Comparison of ENCODE assay signal across 21 cellular contexts in the genomic region with DNA sequence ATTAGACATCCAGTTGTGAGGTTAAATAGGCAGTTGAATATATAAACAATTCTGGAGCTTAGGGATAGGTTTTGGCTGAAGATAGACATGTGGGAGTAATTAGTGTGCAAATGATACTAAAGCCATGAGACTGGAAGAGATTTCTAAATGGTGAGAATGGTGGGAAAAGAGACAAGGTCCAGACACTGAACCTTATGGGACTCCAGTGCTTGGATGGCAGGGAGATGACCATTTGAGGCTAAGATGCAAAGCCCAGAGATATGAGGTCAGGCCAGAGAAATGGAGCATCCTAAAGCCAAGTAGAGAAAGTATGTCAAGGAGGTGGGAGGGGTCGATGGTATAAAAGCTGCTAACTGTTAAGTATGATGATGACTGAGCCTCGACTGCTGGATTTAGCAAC.
"Had no signal": no experiment of that assay in that cellular context is flagged by ENCODE, and none has a peak within 500 bp of the region (broad histone marks: within the 10 kb centered on the region; RNA-seq: fewer than 3 reads in every experiment).

No MANE protein-coding gene starts in this region.

- H2AFZ ChIP-seq: neural progenitor cell had no signal

- H3K36me3 Mint-ChIP-seq: activated CD8-positive, alpha-beta memory T cell treated with anti-CD3 and anti-CD28 coated beads, Interleukin-2, amount 10 ng/mL, durations not matched to agents 7 days and 5 days; brain; mesothelial cell of epicardium; naive thymus-derived CD8-positive, alpha-beta T cell; neural progenitor cell had no signal

- H3K27ac Mint-ChIP-seq: activated CD4-positive, alpha-beta memory T cell treated with anti-CD3 and anti-CD28 coated beads, Interleukin-2, amount 10 ng/mL, durations not matched to agents 7 days and 5 days; activated CD4-positive, alpha-beta T cell treated with anti-CD3 and anti-CD28 coated beads, Interleukin-2, amount 10 ng/mL, durations not matched to agents 24 days and 14 days; activated CD8-positive, alpha-beta memory T cell treated with anti-CD3 and anti-CD28 coated beads, Interleukin-2, amount 10 ng/mL, durations not matched to agents 7 days and 5 days; activated naive CD8-positive, alpha-beta T cell treated with anti-CD3 and anti-CD28 coated beads, Interleukin-2, amount 50 U/mL, for 24 hours; mesothelial cell of epicardium; naive thymus-derived CD8-positive, alpha-beta T cell; neural progenitor cell had no signal

- H3K4me3 ChIP-seq: esophagus squamous epithelium, left lung, neural progenitor cell, upper lobe of right lung had no signal

- ATAC-seq: activated CD4-positive, CD25-positive, alpha-beta regulatory T cell treated with anti-CD3 and anti-CD28 coated beads, Interleukin-2, amount 50 U/mL, for 24 hours; activated CD8-positive, alpha-beta memory T cell treated with anti-CD3 and anti-CD28 coated beads, Interleukin-2, amount 10 ng/mL, durations not matched to agents 7 days and 5 days; activated naive CD8-positive, alpha-beta T cell treated with anti-CD3 and anti-CD28 coated beads, Interleukin-2, amount 50 U/mL, for 24 hours; foreskin keratinocyte; left lung; naive thymus-derived CD8-positive, alpha-beta T cell; upper lobe of right lung had no signal

- H3K27ac ChIP-seq: esophagus squamous epithelium, foreskin keratinocyte, left lung, upper lobe of right lung, VCaP had no signal

- H3K36me3 ChIP-seq: esophagus squamous epithelium, left lung, neural progenitor cell, upper lobe of right lung had no signal

- H3K27me3 ChIP-seq: esophagus squamous epithelium, foreskin keratinocyte, left lung, neural progenitor cell, upper lobe of right lung had no signal

- H3K9me3 Mint-ChIP-seq: activated CD4-positive, alpha-beta memory T cell treated with anti-CD3 and anti-CD28 coated beads, Interleukin-2, amount 10 ng/mL, durations not matched to agents 7 days and 5 days; activated CD4-positive, alpha-beta T cell treated with anti-CD3 and anti-CD28 coated beads, Interleukin-2, amount 10 ng/mL, durations not matched to agents 24 days and 14 days; activated naive CD8-positive, alpha-beta T cell treated with anti-CD3 and anti-CD28 coated beads, Interleukin-2, amount 50 U/mL, for 24 hours; brain; mesothelial cell of epicardium; neural progenitor cell had no signal

- DNase-seq: activated CD4-positive, alpha-beta memory T cell treated with anti-CD3 and anti-CD28 coated beads, Interleukin-2, amount 10 ng/mL, durations not matched to agents 7 days and 5 days; activated CD4-positive, alpha-beta T cell treated with anti-CD3 and anti-CD28 coated beads, Interleukin-2, amount 10 ng/mL, durations not matched to agents 24 days and 14 days; activated CD8-positive, alpha-beta memory T cell treated with anti-CD3 and anti-CD28 coated beads, Interleukin-2, amount 10 ng/mL, durations not matched to agents 7 days and 5 days; activated effector memory CD4-positive, alpha-beta T cell treated with anti-CD3 and anti-CD28 coated beads, Interleukin-2, amount 50 U/mL, for 16 hours; activated naive CD4-positive, alpha-beta T cell treated with anti-CD3 and anti-CD28 coated beads, Interleukin-2, amount 50 U/mL, for 16 hours; activated naive CD8-positive, alpha-beta T cell treated with anti-CD3 and anti-CD28 coated beads, Interleukin-2, amount 50 U/mL, for 24 hours; activated T-cell treated with anti-CD3 and anti-CD28 coated beads for 4 hours; central memory CD4-positive, alpha-beta T cell; esophagus squamous epithelium; foreskin keratinocyte; kidney glomerular epithelial cell; left lung; naive thymus-derived CD8-positive, alpha-beta T cell; stimulated activated CD4-positive, alpha-beta T cell treated with anti-CD3 and anti-CD28 coated beads, Interleukin-4, amount 100 ng/mL, for 1 hour; stimulated activated naive CD4-positive, alpha-beta T cell; upper lobe of right lung had no signal

- H3K9ac ChIP-seq: neural progenitor cell had no signal

- H3K27me3 Mint-ChIP-seq: activated CD4-positive, alpha-beta memory T cell treated with anti-CD3 and anti-CD28 coated beads, Interleukin-2, amount 10 ng/mL, durations not matched to agents 7 days and 5 days; activated CD4-positive, alpha-beta T cell treated with anti-CD3 and anti-CD28 coated beads, Interleukin-2, amount 10 ng/mL, durations not matched to agents 24 days and 14 days; activated CD8-positive, alpha-beta memory T cell treated with anti-CD3 and anti-CD28 coated beads, Interleukin-2, amount 10 ng/mL, durations not matched to agents 7 days and 5 days; activated naive CD8-positive, alpha-beta T cell treated with anti-CD3 and anti-CD28 coated beads, Interleukin-2, amount 50 U/mL, for 24 hours; brain; naive thymus-derived CD8-positive, alpha-beta T cell had no signal

- H3K4me1 Mint-ChIP-seq: activated CD4-positive, alpha-beta memory T cell treated with anti-CD3 and anti-CD28 coated beads, Interleukin-2, amount 10 ng/mL, durations not matched to agents 7 days and 5 days; activated CD4-positive, alpha-beta T cell treated with anti-CD3 and anti-CD28 coated beads, Interleukin-2, amount 10 ng/mL, durations not matched to agents 24 days and 14 days; activated CD8-positive, alpha-beta memory T cell treated with anti-CD3 and anti-CD28 coated beads, Interleukin-2, amount 10 ng/mL, durations not matched to agents 7 days and 5 days; activated naive CD8-positive, alpha-beta T cell treated with anti-CD3 and anti-CD28 coated beads, Interleukin-2, amount 50 U/mL, for 24 hours; naive thymus-derived CD8-positive, alpha-beta T cell had no signal

- H3K4me1 ChIP-seq: esophagus squamous epithelium, foreskin keratinocyte, left lung had no signal

- H3K9me3 ChIP-seq: esophagus squamous epithelium, left lung, upper lobe of right lung had no signal

- H3K4me3 Mint-ChIP-seq: activated CD4-positive, alpha-beta memory T cell treated with anti-CD3 and anti-CD28 coated beads, Interleukin-2, amount 10 ng/mL, durations not matched to agents 7 days and 5 days; activated CD4-positive, alpha-beta T cell treated with anti-CD3 and anti-CD28 coated beads, Interleukin-2, amount 10 ng/mL, durations not matched to agents 24 days and 14 days; activated CD8-positive, alpha-beta memory T cell treated with anti-CD3 and anti-CD28 coated beads, Interleukin-2, amount 10 ng/mL, durations not matched to agents 7 days and 5 days; activated naive CD8-positive, alpha-beta T cell treated with anti-CD3 and anti-CD28 coated beads, Interleukin-2, amount 50 U/mL, for 24 hours; brain; mesothelial cell of epicardium; naive thymus-derived CD8-positive, alpha-beta T cell; neural progenitor cell had no signal
